Comparison of ENCODE assay signal across 13 cellular contexts in genomic region chr17:15411556-15412198, GRCh38. TPM values are rescaled to one million over a fixed set of nuclear protein-coding genes. Genes with fewer than 3 reads are reported as not detected.
DNase-seq lines count a peak whose midpoint lies in the region; ATAC-seq, FAIRE-seq and TF ChIP-seq lines count a peak whose summit lies in the region.
"Had no signal": no experiment of that assay in that cellular context is flagged by ENCODE, and none has a peak within 500 bp of the region (broad histone marks: within the 10 kb centered on the region; RNA-seq: fewer than 3 reads in every experiment).

No MANE protein-coding gene starts in this region.

- no peaks in the 10 kb centered on the region for H3K27me3 Mint-ChIP-seq in activated CD8-positive, alpha-beta memory T cell treated with anti-CD3 and anti-CD28 coated beads, Interleukin-2, amount 10 ng/mL, durations not matched to agents 7 days and 5 days

- peak overlapping the region; percentile 87 for H3K9ac ChIP-seq in adipocyte (ENCODE audit: low read length)

- CTCF ChIA-PET in activated CD8-positive, alpha-beta memory T cell treated with anti-CD3 and anti-CD28 coated beads, Interleukin-2, amount 10 ng/mL, durations not matched to agents 7 days and 5 days (lab: Charles Lee): no interaction called here

- H3K36me3 ChIP-seq in adipocyte (ENCODE audit: control insufficient read depth, insufficient read depth, low read length, severe bottlenecking) (no peaks in the 10 kb centered on the region), left lung (no peaks in the 10 kb centered on the region), stomach (no peaks in the 10 kb centered on the region), small intestine (ENCODE audit: control insufficient read depth in 2 of 2, insufficient read depth in 2 of 2, low read length in 2 of 2) (no peaks in the 10 kb centered on the region)

- no peak for FAIRE-seq in small intestine (lab: Jason Lieb, UNC)

- H3K9me3 Mint-ChIP-seq in activated CD8-positive, alpha-beta memory T cell treated with anti-CD3 and anti-CD28 coated beads, Interleukin-2, amount 10 ng/mL, durations not matched to agents 7 days and 5 days (ENCODE audit: low read depth): no peaks in the 10 kb centered on the region
- H3K9me3 Mint-ChIP-seq: activated naive CD8-positive, alpha-beta T cell treated with anti-CD3 and anti-CD28 coated beads, Interleukin-2, amount 10 ng/mL, durations not matched to agents 7 days and 5 days had no signal

- H3K4me3 Mint-ChIP-seq in activated CD8-positive, alpha-beta memory T cell treated with anti-CD3 and anti-CD28 coated beads, Interleukin-2, amount 10 ng/mL, durations not matched to agents 7 days and 5 days: no peak overlapping the region
- H3K4me3 Mint-ChIP-seq: activated naive CD8-positive, alpha-beta T cell treated with anti-CD3 and anti-CD28 coated beads, Interleukin-2, amount 10 ng/mL, durations not matched to agents 7 days and 5 days; B cell had no signal

- H3K4me1 Mint-ChIP-seq in activated CD8-positive, alpha-beta memory T cell treated with anti-CD3 and anti-CD28 coated beads, Interleukin-2, amount 10 ng/mL, durations not matched to agents 7 days and 5 days: no peaks in the 10 kb centered on the region
- H3K4me1 Mint-ChIP-seq: B cell had no signal

- TF ChIP-seq CTCF in left lung (IDR thresholded peaks at IDR 0.05): no peak
- TF ChIP-seq CTCF in stomach (IDR thresholded peaks at IDR 0.05): no peak

- WGBS in stomach, 5 donors: 53 to 82% (median 76%) methylated on average over 3 of the region's 3 CpGs
- 68 to 92% (median 80%) methylated on average over 3 of the region's 3 CpGs for WGBS in small intestine, 3 donors

- no peak overlapping the region for H3K27ac Mint-ChIP-seq in activated CD8-positive, alpha-beta memory T cell treated with anti-CD3 and anti-CD28 coated beads, Interleukin-2, amount 10 ng/mL, durations not matched to agents 7 days and 5 days
- H3K27ac Mint-ChIP-seq: activated naive CD8-positive, alpha-beta T cell treated with anti-CD3 and anti-CD28 coated beads, Interleukin-2, amount 10 ng/mL, durations not matched to agents 7 days and 5 days; B cell had no signal

- ATAC-seq in left lung: peak; percentile 36
- no peak for ATAC-seq in activated CD8-positive, alpha-beta memory T cell treated with anti-CD3 and anti-CD28 coated beads, Interleukin-2, amount 10 ng/mL, durations not matched to agents 7 days and 5 days
- no peak for ATAC-seq in HG02798 (IDR thresholded peaks at IDR 0.05; ENCODE audit: poor library complexity, unreplicated experiment)

- no peaks in the 10 kb centered on the region for H3K9me3 ChIP-seq in adipocyte (ENCODE audit: control insufficient read depth, low read length)
- H3K9me3 ChIP-seq in left lung: no peaks in the 10 kb centered on the region
- no peaks in the 10 kb centered on the region for H3K9me3 ChIP-seq in stomach
- no peaks in the 10 kb centered on the region for H3K9me3 ChIP-seq in small intestine (ENCODE audit: control insufficient read depth, low read depth)

- H3K4me3 ChIP-seq in adipocyte (ENCODE audit: low read length) (no peak overlapping the region), left lung (no peak overlapping the region), stomach (no peak overlapping the region), small intestine (ENCODE audit: low read depth in 1 of 2, low read length in 2 of 2) (no peak overlapping the region)

- DNase-seq in GM03348 (ENCODE audit: low spot score) (peak; percentile 75), adipocyte (ENCODE audit: low read depth) (no peak), left lung (no peak), stomach (no peak), posterior vena cava (ENCODE audit: low spot score) (no peak), small intestine (no peak)
- DNase-seq in activated CD8-positive, alpha-beta memory T cell treated with anti-CD3 and anti-CD28 coated beads, Interleukin-2, amount 10 ng/mL, durations not matched to agents 7 days and 5 days: no peak
- DNase-seq: activated naive CD8-positive, alpha-beta T cell treated with anti-CD3 and anti-CD28 coated beads, Interleukin-2, amount 10 ng/mL, durations not matched to agents 7 days and 5 days; mesendoderm; T-helper 9 cell had no signal

- H3K27me3 ChIP-seq in adipocyte (replicated peaks; ENCODE audit: control insufficient read depth, insufficient read depth, low read length) (no peaks in the 10 kb centered on the region), left lung (no peaks in the 10 kb centered on the region), stomach (no peaks in the 10 kb centered on the region), small intestine (ENCODE audit: control insufficient read depth in 2 of 2, insufficient read depth in 2 of 2, low read length in 2 of 2) (no peaks in the 10 kb centered on the region)

- H3K27ac ChIP-seq in left lung (peak overlapping the region; percentile 45 to 80), stomach (peak overlapping the region in 4 of 5 donors; percentile 78 to 87 (median 82)), small intestine (ENCODE audit: low read depth in 1 of 2, low read length in 1 of 2) (peak overlapping the region in 1 of 2 donors; percentile 76)

- H3K36me3 Mint-ChIP-seq in activated CD8-positive, alpha-beta memory T cell treated with anti-CD3 and anti-CD28 coated beads, Interleukin-2, amount 10 ng/mL, durations not matched to agents 7 days and 5 days: no peaks in the 10 kb centered on the region
- H3K36me3 Mint-ChIP-seq: activated naive CD8-positive, alpha-beta T cell treated with anti-CD3 and anti-CD28 coated beads, Interleukin-2, amount 10 ng/mL, durations not matched to agents 7 days and 5 days had no signal

- TF ChIP-seq EP300 in stomach (IDR thresholded peaks at IDR 0.05): no peak

- intact Hi-C loops in left lung (cut with DNase I): no loop called here
- intact Hi-C loops in stomach (cut with DNase I; ENCODE audit: low total_unique reads): no loop called here
- intact Hi-C loops in posterior vena cava (cut with DNase I): loop anchor here in 1 of 2 donors (10.0 kb wide), 1 partner anchor 93 kb away; no protein-coding TSS in a partner anchor

- H3K4me1 ChIP-seq in adipocyte (ENCODE audit: control insufficient read depth, insufficient read depth, low read length) (peaks cover 45% of the 10 kb centered on the region), left lung (peaks cover 0 to 10% of the 10 kb centered on the region in 2 donors), stomach (peaks cover 0 to 14% (median 5%) of the 10 kb centered on the region in 4 donors), small intestine (ENCODE audit: control insufficient read depth in 2 of 2, insufficient read depth in 1 of 2, low read depth in 1 of 2, low read length in 1 of 2) (peaks cover 0 to 8% of the 10 kb centered on the region in 2 donors)

- no peak for TF ChIP-seq POLR2A in stomach (IDR thresholded peaks at IDR 0.05)

RNA-seq across cellular contexts. Expression of gene CDRT4, which starts 55.7 kb away (rescaled TPM):
- total RNA-seq in left lung (1 to 10 TPM; 2.7 to 6.1 TPM), stomach (10 to 100 TPM in 1 of 5 donors, 1 to 10 TPM in 2, not detected in 2; 4.5 to 12.5 (median 4.9) TPM), posterior vena cava (1 to 10 TPM; 4.5 TPM)
- polyA plus RNA-seq in stomach (10 to 100 TPM in 1 of 3 donors, 1 to 10 TPM in 2; 1.5 to 12.8 (median 2.4) TPM), small intestine (1 to 10 TPM; 5.1 to 6.3 (median 5.9) TPM)
- 1 to 10 TPM; 4.9 to 8.4 TPM for total RNA-seq in activated CD8-positive, alpha-beta memory T cell treated with anti-CD3 and anti-CD28 coated beads, Interleukin-2, amount 10 ng/mL, durations not matched to agents 7 days and 5 days
- total RNA-seq: LHCN-M2 had no signal
